7 cellular contexts compared by ENCODE assay signal in genomic region chr17:79777844-79778503, GRCh38. TPM values are rescaled to one million over a fixed set of nuclear protein-coding genes. Genes with fewer than 3 reads are reported as not detected.
DNase-seq lines count a peak whose midpoint lies in the region; ATAC-seq lines count a peak whose summit lies in the region.

CBX2 (plus strand) TSS chr17:79778148; CDS start chr17:79778236, 88 bp downstream.

- H3K36me3 Mint-ChIP-seq in activated CD4-positive, alpha-beta memory T cell treated with anti-CD3 and anti-CD28 coated beads for 36 hours: no peaks in the 10 kb centered on the region

- H3K4me3 ChIP-seq in ectodermal cell (ENCODE audit: insufficient read depth, low read depth, low read length): peak within 1 kb of the TSS; percentile 91

- peak within 1 kb of the TSS; percentile 77 for H3K4me3 Mint-ChIP-seq in activated CD4-positive, alpha-beta memory T cell treated with anti-CD3 and anti-CD28 coated beads for 36 hours

- H3K4me1 Mint-ChIP-seq in activated CD4-positive, alpha-beta memory T cell treated with anti-CD3 and anti-CD28 coated beads for 36 hours (ENCODE audit: low read depth): peaks cover 14% of the 10 kb centered on the region

- WGBS in ectodermal cell, 2 experiments: 0% methylated on average over 101 of the region's 101 CpGs

- ATAC-seq in GM18498 (IDR thresholded peaks at IDR 0.05; ENCODE audit: unreplicated experiment) (peak; percentile 79), HG02943 (IDR thresholded peaks at IDR 0.05; ENCODE audit: low read depth, unreplicated experiment) (peak; percentile 58)

- CTCF ChIA-PET in activated CD4-positive, alpha-beta memory T cell treated with anti-CD3 and anti-CD28 coated beads for 36 hours (lab: Charles Lee): interaction anchor here (1.1 to 2.6 kb wide), 5 partner anchors 13 to 138 kb away, joined by 3 to 7 read pairs (median 3); no protein-coding TSS in a partner anchor

- intact Hi-C loops in activated CD4-positive, alpha-beta memory T cell treated with anti-CD3 and anti-CD28 coated beads for 36 hours (cut with micrococcal nuclease): loop anchor here (2.0 kb wide), 1 partner anchor 31 kb away; no protein-coding TSS in a partner anchor

- DNase-seq in NCI-H510A treated with DMSO at 0.1 percent for 48 hours (lab: John Stamatoyannopoulos, UW): peak; percentile 55
- peak; percentile 86 for DNase-seq in activated CD4-positive, alpha-beta memory T cell treated with anti-CD3 and anti-CD28 coated beads for 36 hours
- peak; percentile 70 to 80 for DNase-seq in lung microvascular endothelial cell (ENCODE audit: low read depth in 2 of 2)
- peak; percentile 62 to 77 (median 66) for DNase-seq in stimulated activated CD4-positive, alpha-beta T cell treated with anti-CD3 and anti-CD28 coated beads, TNF-alpha, amount 100 ng/mL, for 48 hours (ENCODE audit: low read depth in 3 of 3)

- peaks cover 27% of the 10 kb centered on the region for H3K36me3 ChIP-seq in ectodermal cell (ENCODE audit: control insufficient read depth, insufficient read depth, low read length)

- H3K27ac Mint-ChIP-seq in activated CD4-positive, alpha-beta memory T cell treated with anti-CD3 and anti-CD28 coated beads for 36 hours: peak within 1 kb of the TSS; percentile 47

- POLR2A ChIA-PET in activated CD4-positive, alpha-beta memory T cell treated with anti-CD3 and anti-CD28 coated beads for 36 hours (lab: Charles Lee): no interaction called here

- peaks cover 43% of the 10 kb centered on the region for H3K4me1 ChIP-seq in ectodermal cell (ENCODE audit: control insufficient read depth, insufficient read depth, low read length)

- no peaks in the 10 kb centered on the region for H3K27me3 ChIP-seq in ectodermal cell (ENCODE audit: control insufficient read depth, insufficient read depth, low read length, poor library complexity, severe bottlenecking)

- H3K27me3 Mint-ChIP-seq in activated CD4-positive, alpha-beta memory T cell treated with anti-CD3 and anti-CD28 coated beads for 36 hours: peaks cover 71% of the 10 kb centered on the region

- H3K9me3 ChIP-seq in ectodermal cell (ENCODE audit: control insufficient read depth, low read length): no peaks in the 10 kb centered on the region

- no peaks in the 10 kb centered on the region for H3K9me3 Mint-ChIP-seq in activated CD4-positive, alpha-beta memory T cell treated with anti-CD3 and anti-CD28 coated beads for 36 hours

- H3K27ac ChIP-seq in ectodermal cell (ENCODE audit: insufficient read depth, low read depth, low read length, poor library complexity, severe bottlenecking): peak within 1 kb of the TSS; percentile 94

RNA-seq across cellular contexts. Expression of gene CBX2, which starts in this region (rescaled TPM):
- total RNA-seq in activated CD4-positive, alpha-beta memory T cell treated with anti-CD3 and anti-CD28 coated beads for 36 hours: 1 to 10 TPM; 2.5 to 3.1 TPM
- polyA plus RNA-seq in ectodermal cell (2013, experiment 1 of 4): 131 TPM
- polyA plus RNA-seq in ectodermal cell (2013, experiment 2 of 4): 138 TPM
- polyA plus RNA-seq in ectodermal cell (2013, experiment 3 of 4): 105 TPM
- polyA plus RNA-seq in ectodermal cell (2013, experiment 4 of 4): 110 TPM
- 4.6 and 5.2 TPM in 2 replicates for total RNA-seq in lung microvascular endothelial cell

Comparison
In these comparisons a context has a peak if more than half of its experiments do, and no peak if none do; other contexts are left out.
1. Peak in every context shown above with its lines: DNase-seq, ATAC-seq, H3K4me3 ChIP-seq and H3K27ac ChIP-seq.